In genomic region chr16:65070831-65071230, GRCh38 we compare ENCODE assay signal across 9 cellular contexts. TPM values are rescaled to one million over a fixed set of nuclear protein-coding genes. Genes with fewer than 3 reads are reported as not detected.
DNase-seq lines count a peak whose midpoint lies in the region; ATAC-seq lines count a peak whose summit lies in the region.
"Had no signal": no experiment of that assay in that cellular context is flagged by ENCODE, and none has a peak within 500 bp of the region (broad histone marks: within the 10 kb centered on the region; RNA-seq: fewer than 3 reads in every experiment).

No MANE protein-coding gene starts in this region.

- H3K27ac Mint-ChIP-seq in activated CD4-positive, alpha-beta T cell treated with anti-CD3 and anti-CD28 coated beads, Interleukin-2, amount 10 ng/mL, durations not matched to agents 24 days and 14 days, result no peak overlapping the region

- no peaks in the 10 kb centered on the region for H3K36me3 Mint-ChIP-seq in activated CD4-positive, alpha-beta T cell treated with anti-CD3 and anti-CD28 coated beads, Interleukin-2, amount 10 ng/mL, durations not matched to agents 24 days and 14 days (ENCODE audit: low read depth)

- intact Hi-C loops in activated CD4-positive, alpha-beta T cell treated with anti-CD3 and anti-CD28 coated beads, Interleukin-2, amount 10 ng/mL, durations not matched to agents 24 days and 14 days (cut with micrococcal nuclease), result no loop called here

- H3K4me3 Mint-ChIP-seq in activated CD4-positive, alpha-beta T cell treated with anti-CD3 and anti-CD28 coated beads, Interleukin-2, amount 10 ng/mL, durations not matched to agents 24 days and 14 days, result no peak overlapping the region

- no peaks in the 10 kb centered on the region for H3K9me3 Mint-ChIP-seq in activated CD4-positive, alpha-beta T cell treated with anti-CD3 and anti-CD28 coated beads, Interleukin-2, amount 10 ng/mL, durations not matched to agents 24 days and 14 days

- no peaks in the 10 kb centered on the region for H3K4me1 Mint-ChIP-seq in activated CD4-positive, alpha-beta T cell treated with anti-CD3 and anti-CD28 coated beads, Interleukin-2, amount 10 ng/mL, durations not matched to agents 24 days and 14 days

- ATAC-seq in GM19452 (IDR thresholded peaks at IDR 0.05; ENCODE audit: unreplicated experiment), result no peak

- no peaks in the 10 kb centered on the region for H3K27me3 Mint-ChIP-seq in activated CD4-positive, alpha-beta T cell treated with anti-CD3 and anti-CD28 coated beads, Interleukin-2, amount 10 ng/mL, durations not matched to agents 24 days and 14 days

- DNase-seq in C1 segment of cervical spinal cord (lab: John Stamatoyannopoulos, UW), result peak in 12 of 14 donors; percentile 43 to 84 (median 76)
- DNase-seq in SHP77 (lab: John Stamatoyannopoulos, UW), result peak; percentile 67 to 85
- peak; percentile 89 for DNase-seq in fibroblast of the conjunctiva (ENCODE audit: low read depth)
- DNase-seq in nucleus accumbens (lab: John Stamatoyannopoulos, UW), result peak in 54 of 56 donors; percentile 12 to 95 (median 82)
- no peak for DNase-seq in activated CD4-positive, alpha-beta T cell treated with anti-CD3 and anti-CD28 coated beads, Interleukin-2, amount 10 ng/mL, durations not matched to agents 24 days and 14 days
- no peak for DNase-seq in activated CD4-positive, alpha-beta T cell treated with anti-CD3 and anti-CD28 coated beads for 4 hours
- DNase-seq in NOMO-1 treated with dmso at 0.1 percent for 144 hours (lab: John Stamatoyannopoulos, UW; ENCODE audit: unreplicated experiment), result no peak

RNA-seq across cellular contexts. Expression of gene CDH11, which starts 51.0 kb away (rescaled TPM):
- not detected in 2 replicates for total RNA-seq in activated CD4-positive, alpha-beta T cell treated with anti-CD3 and anti-CD28 coated beads, Interleukin-2, amount 10 ng/mL, durations not matched to agents 24 days and 14 days
- total RNA-seq: T-helper 1 cell treated with Interleukin-12 subunit alpha and Interleukin-12 subunit beta and Interleukin-4 antibody, amounts not matched to agents 30 ng/mL and 1 ng/mL, for 36 hours had no signal

Comparison
In these comparisons a context has a peak if more than half of its experiments do, and no peak if none do; other contexts are left out.
1. DNase-seq: peak in C1 segment of cervical spinal cord (12 of 14), SHP77 (2 of 2), fibroblast of the conjunctiva (single experiment) and nucleus accumbens (54 of 56); none in activated CD4-positive, alpha-beta T cell treated with anti-CD3 and anti-CD28 coated beads, Interleukin-2, amount 10 ng/mL, durations not matched to agents 24 days and 14 days (single experiment), activated CD4-positive, alpha-beta T cell treated with anti-CD3 and anti-CD28 coated beads for 4 hours (0 of 2) and NOMO-1 treated with dmso at 0.1 percent for 144 hours (single experiment).